In the genomic region with DNA sequence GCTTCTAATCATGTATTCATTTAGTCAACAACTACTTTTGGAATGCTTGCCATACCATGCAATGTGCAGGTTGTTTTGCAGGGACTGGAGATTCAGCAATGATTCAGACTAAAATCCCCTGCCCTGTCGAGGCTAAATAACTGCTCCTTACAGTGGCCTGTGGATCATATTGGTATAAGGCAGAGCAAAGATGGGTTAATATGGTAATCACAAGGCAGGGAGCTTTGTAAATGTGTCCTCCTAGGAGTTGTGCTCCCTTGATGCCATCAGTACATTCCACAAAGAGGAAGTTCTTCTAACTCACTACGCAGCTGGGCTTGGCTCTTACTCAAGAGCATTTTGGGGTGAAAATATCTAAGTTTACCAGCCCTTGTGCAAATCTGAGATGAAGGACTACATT, we compare ENCODE assay signal across 7 cellular contexts. TPM values are rescaled to one million over a fixed set of nuclear protein-coding genes. Genes with fewer than 3 reads are reported as not detected.
DNase-seq lines count a peak whose midpoint lies in the region; ATAC-seq, FAIRE-seq and TF ChIP-seq lines count a peak whose summit lies in the region.

No MANE protein-coding gene starts in this region.

- H3K27ac Mint-ChIP-seq in activated T-helper 1 cell treated with anti-CD3 and anti-CD28 coated beads, Interleukin-12 subunit alpha, Interleukin-12 subunit beta, Interleukin-2, Interleukin-4 antibody, amounts not matched to agents 30 ng/mL and 10 ng/mL and 1 ng/mL, durations not matched to agents 14 hours and 24 hours and 36 hours, result no peak overlapping the region

- peak overlapping the region; percentile 73 for H3K4me3 Mint-ChIP-seq in activated T-helper 1 cell treated with anti-CD3 and anti-CD28 coated beads, Interleukin-12 subunit alpha, Interleukin-12 subunit beta, Interleukin-2, Interleukin-4 antibody, amounts not matched to agents 30 ng/mL and 10 ng/mL and 1 ng/mL, durations not matched to agents 14 hours and 24 hours and 36 hours

- H3K36me3 Mint-ChIP-seq in activated T-helper 1 cell treated with anti-CD3 and anti-CD28 coated beads, Interleukin-12 subunit alpha, Interleukin-12 subunit beta, Interleukin-2, Interleukin-4 antibody, amounts not matched to agents 30 ng/mL and 10 ng/mL and 1 ng/mL, durations not matched to agents 14 hours and 24 hours and 36 hours (ENCODE audit: low read depth), result peaks cover 1% of the 10 kb centered on the region

- DNase-seq in GM12891 (ENCODE audit: insufficient read length, low spot score), result no peak
- DNase-seq in activated T-helper 1 cell treated with anti-CD3 and anti-CD28 coated beads, Interleukin-12 subunit alpha, Interleukin-12 subunit beta, Interleukin-2, Interleukin-4 antibody, amounts not matched to agents 30 ng/mL and 10 ng/mL and 1 ng/mL, durations not matched to agents 14 hours and 24 hours and 36 hours (ENCODE audit: low spot score), result no peak
- peak in 2 of 5 donors; percentile 43 for DNase-seq in heart left ventricle
- peak; percentile 54 for DNase-seq in small intestine
- no peak for DNase-seq in NCI-H1417 (lab: John Stamatoyannopoulos, UW)
- DNase-seq in effector CD8-positive, alpha-beta T cell (lab: John Stamatoyannopoulos, UW), result no peak

- peaks cover 26% of the 10 kb centered on the region for H3K4me1 Mint-ChIP-seq in activated T-helper 1 cell treated with anti-CD3 and anti-CD28 coated beads, Interleukin-12 subunit alpha, Interleukin-12 subunit beta, Interleukin-2, Interleukin-4 antibody, amounts not matched to agents 30 ng/mL and 10 ng/mL and 1 ng/mL, durations not matched to agents 14 hours and 24 hours and 36 hours (ENCODE audit: low read depth)

- intact Hi-C loops in activated T-helper 1 cell treated with anti-CD3 and anti-CD28 coated beads, Interleukin-12 subunit alpha, Interleukin-12 subunit beta, Interleukin-2, Interleukin-4 antibody, amounts not matched to agents 30 ng/mL and 10 ng/mL and 1 ng/mL, durations not matched to agents 14 hours and 24 hours and 36 hours (cut with micrococcal nuclease), result no loop called here
- intact Hi-C loops in heart left ventricle (cut with DNase I), result loop anchor here in 2 of 10 donors (5.0 to 10.0 kb wide), 3 partner anchors 56 to 114 kb away; partner anchors contain the start of genes IFIT1 (in 1 of the 2) and IFIT5 (in 1 of the 2)

- H3K4me1 ChIP-seq in heart left ventricle (peaks cover 0 to 56% (median 23%) of the 10 kb centered on the region in 12 donors), small intestine (ENCODE audit: control insufficient read depth in 2 of 2, insufficient read depth in 1 of 2, low read depth in 1 of 2, low read length in 1 of 2) (peaks cover 5% of the 10 kb centered on the region in 2 donors)

- H3K4me3 ChIP-seq in heart left ventricle (peak overlapping the region; percentile 20 to 71 (median 56)), small intestine (ENCODE audit: low read depth in 1 of 2, low read length in 2 of 2) (no peak overlapping the region)

- H3K36me3 ChIP-seq in heart left ventricle, result peaks cover 0 to 6% (median 5%) of the 10 kb centered on the region in 9 donors
- peaks cover 0 to 2% of the 10 kb centered on the region in 2 donors for H3K36me3 ChIP-seq in small intestine (ENCODE audit: control insufficient read depth in 2 of 2, insufficient read depth in 2 of 2, low read length in 2 of 2)

- WGBS in heart left ventricle, 4 donors, result 19 to 25% (median 22%) methylated on average over 2 of the region's 2 CpGs
- 0 to 9% (median 6%) methylated on average over 2 of the region's 2 CpGs for WGBS in small intestine, 3 donors

- TF ChIP-seq POLR2A in GM12891 (IDR thresholded peaks at IDR 0.05; ENCODE audit: low read depth, low read length), result no peak
- TF ChIP-seq POLR2A in heart left ventricle (IDR thresholded peaks at IDR 0.05), result no peak

- H3K27me3 ChIP-seq in heart left ventricle (no peaks in the 10 kb centered on the region), small intestine (ENCODE audit: control insufficient read depth in 2 of 2, insufficient read depth in 2 of 2, low read length in 2 of 2) (no peaks in the 10 kb centered on the region)

- H3K27ac ChIP-seq in heart left ventricle (peak overlapping the region; percentile 74 to 97 (median 90)), small intestine (ENCODE audit: low read depth in 1 of 2, low read length in 1 of 2) (peak overlapping the region; percentile 84 to 88)

- peaks cover 0 to 12% (median 0%) of the 10 kb centered on the region in 12 donors for H3K9me3 ChIP-seq in heart left ventricle
- no peaks in the 10 kb centered on the region for H3K9me3 ChIP-seq in small intestine (ENCODE audit: control insufficient read depth, low read depth)

- peaks cover 21% of the 10 kb centered on the region for H3K9me3 Mint-ChIP-seq in activated T-helper 1 cell treated with anti-CD3 and anti-CD28 coated beads, Interleukin-12 subunit alpha, Interleukin-12 subunit beta, Interleukin-2, Interleukin-4 antibody, amounts not matched to agents 30 ng/mL and 10 ng/mL and 1 ng/mL, durations not matched to agents 14 hours and 24 hours and 36 hours

- no peak for TF ChIP-seq CTCF in heart left ventricle (IDR thresholded peaks at IDR 0.05)

- FAIRE-seq in GM12891 (lab: Jason Lieb, UNC) (peak; percentile 76), small intestine (lab: Jason Lieb, UNC) (no peak)

- H3K27me3 Mint-ChIP-seq in activated T-helper 1 cell treated with anti-CD3 and anti-CD28 coated beads, Interleukin-12 subunit alpha, Interleukin-12 subunit beta, Interleukin-2, Interleukin-4 antibody, amounts not matched to agents 30 ng/mL and 10 ng/mL and 1 ng/mL, durations not matched to agents 14 hours and 24 hours and 36 hours (ENCODE audit: insufficient read depth), result peaks cover 39% of the 10 kb centered on the region

- peak; percentile 22 for ATAC-seq in HG03571 (IDR thresholded peaks at IDR 0.05; ENCODE audit: unreplicated experiment)
- ATAC-seq in heart left ventricle, result peak; percentile 63 to 71 (median 64)

TF ChIP-seq in GM12891, 5 proteins besides CTCF, POLR2A, EP300 and RAD21:
- no peak for TF ChIP-seq POU2F2 (IDR thresholded peaks at IDR 0.05; ENCODE audit: low read depth, low read length)
- TF ChIP-seq SPI1 (IDR thresholded peaks at IDR 0.05; ENCODE audit: low read depth, low read length), result peak; percentile 20; the same call in 1 of the 2 replicates

RNA-seq across cellular contexts. Expression of gene IFIT2, which starts 0.6 kb away (rescaled TPM):
- polyA plus RNA-seq in GM12891 (2012; ENCODE audit: low read depth, missing spikeins), result 7.0 TPM
- 0.34 and 0.47 TPM in 2 replicates for total RNA-seq in activated T-helper 1 cell treated with anti-CD3 and anti-CD28 coated beads, Interleukin-12 subunit alpha, Interleukin-12 subunit beta, Interleukin-2, Interleukin-4 antibody, amounts not matched to agents 30 ng/mL and 10 ng/mL and 1 ng/mL, durations not matched to agents 14 hours and 24 hours and 36 hours
- 10 to 100 TPM in 3 of 9 donors, 1 to 10 TPM in 6; 2.3 to 30.2 (median 5.3) TPM for total RNA-seq in heart left ventricle
- polyA plus RNA-seq in heart left ventricle (1 to 10 TPM; 2.1 to 2.8 TPM), small intestine (1 to 10 TPM; 4.2 to 4.9 (median 4.8) TPM)

RNA-seq across cellular contexts. Expression of gene IFIT3, which starts 26.6 kb away (rescaled TPM):
- polyA plus RNA-seq in GM12891 (2012; ENCODE audit: low read depth, missing spikeins), result 42.4 TPM
- 0.83 and 0.91 TPM in 2 replicates for total RNA-seq in activated T-helper 1 cell treated with anti-CD3 and anti-CD28 coated beads, Interleukin-12 subunit alpha, Interleukin-12 subunit beta, Interleukin-2, Interleukin-4 antibody, amounts not matched to agents 30 ng/mL and 10 ng/mL and 1 ng/mL, durations not matched to agents 14 hours and 24 hours and 36 hours
- total RNA-seq in heart left ventricle, result 100 to 1,000 TPM in 1 of 9 donors, 10 to 100 TPM in 4, 1 to 10 TPM in 4; 4.4 to 107 (median 12.1) TPM
- polyA plus RNA-seq in heart left ventricle (1 to 10 TPM; 4.6 to 5.0 TPM), small intestine (10 to 100 TPM; 16.2 to 17.2 (median 16.6) TPM)

RNA-seq across cellular contexts. Expression of gene LIPA, which starts 49.7 kb away (rescaled TPM):
- polyA plus RNA-seq in GM12891 (2012; ENCODE audit: low read depth, missing spikeins), result 22.6 TPM
- total RNA-seq in activated T-helper 1 cell treated with anti-CD3 and anti-CD28 coated beads, Interleukin-12 subunit alpha, Interleukin-12 subunit beta, Interleukin-2, Interleukin-4 antibody, amounts not matched to agents 30 ng/mL and 10 ng/mL and 1 ng/mL, durations not matched to agents 14 hours and 24 hours and 36 hours, result 5.3 and 6.2 TPM in 2 replicates
- total RNA-seq in heart left ventricle, result 100 to 1,000 TPM in 1 of 9 donors, 10 to 100 TPM in 8; 13.6 to 127 (median 18.8) TPM
- polyA plus RNA-seq in heart left ventricle, result 10 to 100 TPM in 1 of 2 donors, 1 to 10 TPM in 1; 4.8 to 22.1 TPM
- 100 to 1,000 TPM in 1 of 3 donors, 10 to 100 TPM in 2; 68.1 to 103 (median 95.7) TPM for polyA plus RNA-seq in small intestine

Comparison
In these comparisons a context has a peak if more than half of its experiments do, and no peak if none do; other contexts are left out.
1. H3K4me3 ChIP-seq: peak in heart left ventricle (12 of 12); none in small intestine (0 of 2).